In genomic region chr5:172778223-172778814, GRCh38 we compare ENCODE assay signal across 7 cellular contexts. TPM values are rescaled to one million over a fixed set of nuclear protein-coding genes. Genes with fewer than 3 reads are reported as not detected.
A peak's percentile ranks its signal among the peaks of the same experiment; 100 is the strongest.
DNase-seq lines count a peak whose midpoint lies in the region; ATAC-seq and TF ChIP-seq lines count a peak whose summit lies in the region.

No MANE protein-coding gene starts in this region.

- TF ChIP-seq CTCF in gastroesophageal sphincter (IDR thresholded peaks at IDR 0.05): no peak

- H3K4me3 ChIP-seq in gastroesophageal sphincter: no peak overlapping the region

- WGBS in gastroesophageal sphincter (ENCODE audit: low coverage in 1 of 2), 2 donors: 67 to 82% methylated on average over 3 to 6 of the region's 7 CpGs

- no peak for TF ChIP-seq POLR2A in gastroesophageal sphincter (IDR thresholded peaks at IDR 0.05)

- DNase-seq in T1000 (lab: John Stamatoyannopoulos, UW) (peak; percentile 67), posterior vena cava (ENCODE audit: low spot score) (no peak)
- DNase-seq in stimulated activated naive CD8-positive, alpha-beta T cell treated with anti-CD3 and anti-CD28 coated beads, Interleukin-15, Interleukin-2, amounts not matched to agents 100 U/mL and 50 U/mL, for 24 hours: peak; percentile 23

- H3K36me3 ChIP-seq in gastroesophageal sphincter: no peaks in the 10 kb centered on the region

- no peaks in the 10 kb centered on the region for H3K9me3 ChIP-seq in gastroesophageal sphincter

- H3K27me3 ChIP-seq in gastroesophageal sphincter: no peaks in the 10 kb centered on the region

- no peak for TF ChIP-seq EP300 in gastroesophageal sphincter (IDR thresholded peaks at IDR 0.05)

- H3K4me1 ChIP-seq in gastroesophageal sphincter: peaks cover 3 to 52% (median 15%) of the 10 kb centered on the region in 3 donors

- intact Hi-C loops in posterior vena cava (cut with DNase I): loop anchor here (10.0 kb wide), 2 partner anchors 126 to 156 kb away; no protein-coding TSS in a partner anchor

- peak; percentile 9 for ATAC-seq in HG03175 (IDR thresholded peaks at IDR 0.05; ENCODE audit: unreplicated experiment)
- peak; percentile 22 for ATAC-seq in gastroesophageal sphincter
- no peak for ATAC-seq in stimulated activated naive CD8-positive, alpha-beta T cell treated with anti-CD3 and anti-CD28 coated beads, Interleukin-15, Interleukin-2, amounts not matched to agents 100 U/mL and 50 U/mL, for 24 hours
- ATAC-seq in HG03025 (IDR thresholded peaks at IDR 0.05; ENCODE audit: low FRiP score, unreplicated experiment): no peak
- no peak for ATAC-seq in HG03439 (IDR thresholded peaks at IDR 0.05; ENCODE audit: unreplicated experiment)

- H3K27ac ChIP-seq in gastroesophageal sphincter: peak overlapping the region; percentile 70 to 96 (median 86)

RNA-seq across cellular contexts. Expression of gene DUSP1, which starts 7.3 kb away (rescaled TPM):
- total RNA-seq in gastroesophageal sphincter (100 to 1,000 TPM; 488 to 965 (median 649) TPM), posterior vena cava (1,000 to 10,000 TPM in 1 of 2 donors, 100 to 1,000 TPM in 1; 445 to 1,411 TPM)

RNA-seq across cellular contexts. Expression of gene ERGIC1, which starts 55.7 kb away (rescaled TPM):
- total RNA-seq in gastroesophageal sphincter (100 to 1,000 TPM; 116 to 172 (median 144) TPM), posterior vena cava (100 to 1,000 TPM; 140 to 169 TPM)

Comparison
In these comparisons a context has a peak if more than half of its experiments do, and no peak if none do; other contexts are left out.
1. ATAC-seq: peak in HG03175 (single experiment) and gastroesophageal sphincter (single experiment); none in stimulated activated naive CD8-positive, alpha-beta T cell treated with anti-CD3 and anti-CD28 coated beads, Interleukin-15, Interleukin-2, amounts not matched to agents 100 U/mL and 50 U/mL, for 24 hours (single experiment), HG03025 (single experiment) and HG03439 (single experiment).